In genomic region chr1:228198977-228199590, GRCh38 we compare ENCODE assay signal across 1 cellular context.
TF ChIP-seq lines count a peak whose summit lies in the region.

No MANE protein-coding gene starts in this region.

TF ChIP-seq in HEK293, 187 proteins besides CTCF, POLR2A, EP300 and RAD21 (continued from another document):
- TF ChIP-seq, protein P1, sequence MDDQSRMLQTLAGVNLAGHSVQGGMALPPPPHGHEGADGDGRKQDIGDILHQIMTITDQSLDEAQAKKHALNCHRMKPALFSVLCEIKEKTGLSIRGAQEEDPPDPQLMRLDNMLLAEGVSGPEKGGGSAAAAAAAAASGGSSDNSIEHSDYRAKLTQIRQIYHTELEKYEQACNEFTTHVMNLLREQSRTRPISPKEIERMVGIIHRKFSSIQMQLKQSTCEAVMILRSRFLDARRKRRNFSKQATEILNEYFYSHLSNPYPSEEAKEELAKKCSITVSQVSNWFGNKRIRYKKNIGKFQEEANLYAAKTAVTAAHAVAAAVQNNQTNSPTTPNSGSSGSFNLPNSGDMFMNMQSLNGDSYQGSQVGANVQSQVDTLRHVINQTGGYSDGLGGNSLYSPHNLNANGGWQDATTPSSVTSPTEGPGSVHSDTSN (CRISPR knock-in tag; IDR thresholded peaks at IDR 0.05) = no peak
- TF ChIP-seq, protein P2, sequence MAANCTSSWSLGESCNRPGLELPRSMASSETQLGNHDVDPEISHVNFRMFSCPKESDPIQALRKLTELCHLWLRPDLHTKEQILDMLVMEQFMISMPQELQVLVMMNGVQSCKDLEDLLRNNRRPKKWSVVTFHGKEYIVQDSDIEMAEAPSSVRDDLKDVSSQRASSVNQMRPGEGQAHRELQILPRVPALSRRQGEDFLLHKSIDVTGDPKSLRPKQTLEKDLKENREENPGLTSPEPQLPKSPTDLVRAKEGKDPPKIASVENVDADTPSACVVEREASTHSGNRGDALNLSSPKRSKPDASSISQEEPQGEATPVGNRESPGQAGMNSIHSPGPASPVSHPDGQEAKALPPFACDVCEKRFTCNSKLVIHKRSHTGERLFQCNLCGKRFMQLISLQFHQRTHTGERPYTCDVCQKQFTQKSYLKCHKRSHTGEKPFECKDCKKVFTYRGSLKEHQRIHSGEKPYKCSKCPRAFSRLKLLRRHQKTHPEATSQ (tag by site-specific recombination; IDR thresholded peaks at IDR 0.05) = no peak
- TF ChIP-seq ZNF677 (tag by site-specific recombination; IDR thresholded peaks at IDR 0.05) (peak; percentile 44; the same call in 1 of the 2 replicates), ZNF529 (tag by site-specific recombination; IDR thresholded peaks at IDR 0.05; ENCODE audit: insufficient replicate concordance) (peak; percentile 88), ZNF510 (tag by site-specific recombination; IDR thresholded peaks at IDR 0.05; ENCODE audit: insufficient replicate concordance) (peak; percentile 95), ZBTB8A (tag by site-specific recombination; IDR thresholded peaks at IDR 0.05) (no peak), ZNF362 (tag by site-specific recombination; IDR thresholded peaks at IDR 0.05) (peak; percentile 95), ZFP37 (tag by site-specific recombination; IDR thresholded peaks at IDR 0.05) (no peak), ELK4 (IDR thresholded peaks at IDR 0.05; ENCODE audit: borderline replicate concordance, low read depth, low read length) (no peak), KLF8 (tag by site-specific recombination; IDR thresholded peaks at IDR 0.05) (peak; percentile 59), ZNF211 (tag by site-specific recombination; IDR thresholded peaks at IDR 0.05; ENCODE audit: low read depth) (no peak; the same call in 1 of the 2 replicates), ZNF501 (tag by site-specific recombination; IDR thresholded peaks at IDR 0.05) (no peak), ZNF426 (tag by site-specific recombination; IDR thresholded peaks at IDR 0.05) (no peak), ZNF391 (tag by site-specific recombination; IDR thresholded peaks at IDR 0.05; ENCODE audit: borderline replicate concordance, low read depth) (peak; percentile 64; the same call in 1 of the 2 replicates), ZNF184 (tag by site-specific recombination; IDR thresholded peaks at IDR 0.05) (peak; percentile 81), ZNF701 (tag by site-specific recombination; IDR thresholded peaks at IDR 0.05) (no peak), INSM2 (tag by site-specific recombination; IDR thresholded peaks at IDR 0.05) (no peak), ZNF416 (tag by site-specific recombination; IDR thresholded peaks at IDR 0.05) (no peak), SCRT2 (tag by site-specific recombination; IDR thresholded peaks at IDR 0.05) (no peak), ZNF513 (tag by site-specific recombination; IDR thresholded peaks at IDR 0.05) (no peak), ZNF596 (tag by site-specific recombination; IDR thresholded peaks at IDR 0.05) (no peak), ZNF19 (tag by site-specific recombination; IDR thresholded peaks at IDR 0.05; ENCODE audit: low read depth) (no peak), ZNF837 (tag by site-specific recombination; IDR thresholded peaks at IDR 0.05) (no peak), SALL2 (tag by site-specific recombination; IDR thresholded peaks at IDR 0.05; ENCODE audit: borderline replicate concordance) (no peak), ZNF335 (tag by site-specific recombination; conservative IDR thresholded peaks at IDR 0.05) (no peak), ZNF26 (tag by site-specific recombination; IDR thresholded peaks at IDR 0.05) (no peak), REPIN1 (tag by site-specific recombination; IDR thresholded peaks at IDR 0.05; ENCODE audit: low read depth) (0 out of 2 replicates have a peak, but pooled peaks have one; percentile 32), ZNF558 (tag by site-specific recombination; IDR thresholded peaks at IDR 0.05) (peak; percentile 85), ZNF514 (tag by site-specific recombination; IDR thresholded peaks at IDR 0.05) (no peak), ZFP41 (tag by site-specific recombination; IDR thresholded peaks at IDR 0.05; ENCODE audit: borderline replicate concordance) (no peak), ZNF549 (tag by site-specific recombination; IDR thresholded peaks at IDR 0.05) (peak; percentile 70), ZNF548 (tag by site-specific recombination; IDR thresholded peaks at IDR 0.05) (no peak), ZNF658 (tag by site-specific recombination; IDR thresholded peaks at IDR 0.05) (no peak), ZEB2 (tag by site-specific recombination; IDR thresholded peaks at IDR 0.05) (no peak), ZNF639 (tag by site-specific recombination; IDR thresholded peaks at IDR 0.05) (peak; percentile 76; the same call in 1 of the 2 replicates), ZNF155 (tag by site-specific recombination; IDR thresholded peaks at IDR 0.05) (peak; percentile 77; the same call in 1 of the 2 replicates), ZFP69B (tag by site-specific recombination; IDR thresholded peaks at IDR 0.05) (no peak), OSR2 (tag by site-specific recombination; IDR thresholded peaks at IDR 0.05) (no peak), ZNF610 (tag by site-specific recombination; IDR thresholded peaks at IDR 0.05; ENCODE audit: borderline replicate concordance) (peak; percentile 88)
- TF ChIP-seq, protein P3, sequence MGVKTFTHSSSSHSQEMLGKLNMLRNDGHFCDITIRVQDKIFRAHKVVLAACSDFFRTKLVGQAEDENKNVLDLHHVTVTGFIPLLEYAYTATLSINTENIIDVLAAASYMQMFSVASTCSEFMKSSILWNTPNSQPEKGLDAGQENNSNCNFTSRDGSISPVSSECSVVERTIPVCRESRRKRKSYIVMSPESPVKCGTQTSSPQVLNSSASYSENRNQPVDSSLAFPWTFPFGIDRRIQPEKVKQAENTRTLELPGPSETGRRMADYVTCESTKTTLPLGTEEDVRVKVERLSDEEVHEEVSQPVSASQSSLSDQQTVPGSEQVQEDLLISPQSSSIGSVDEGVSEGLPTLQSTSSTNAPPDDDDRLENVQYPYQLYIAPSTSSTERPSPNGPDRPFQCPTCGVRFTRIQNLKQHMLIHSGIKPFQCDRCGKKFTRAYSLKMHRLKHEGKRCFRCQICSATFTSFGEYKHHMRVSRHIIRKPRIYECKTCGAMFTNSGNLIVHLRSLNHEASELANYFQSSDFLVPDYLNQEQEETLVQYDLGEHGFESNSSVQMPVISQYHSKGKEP (tag by site-specific recombination; IDR thresholded peaks at IDR 0.05) = 0 out of 2 replicates have a peak, but pooled peaks have one; percentile 6
- TF ChIP-seq, protein P4, sequence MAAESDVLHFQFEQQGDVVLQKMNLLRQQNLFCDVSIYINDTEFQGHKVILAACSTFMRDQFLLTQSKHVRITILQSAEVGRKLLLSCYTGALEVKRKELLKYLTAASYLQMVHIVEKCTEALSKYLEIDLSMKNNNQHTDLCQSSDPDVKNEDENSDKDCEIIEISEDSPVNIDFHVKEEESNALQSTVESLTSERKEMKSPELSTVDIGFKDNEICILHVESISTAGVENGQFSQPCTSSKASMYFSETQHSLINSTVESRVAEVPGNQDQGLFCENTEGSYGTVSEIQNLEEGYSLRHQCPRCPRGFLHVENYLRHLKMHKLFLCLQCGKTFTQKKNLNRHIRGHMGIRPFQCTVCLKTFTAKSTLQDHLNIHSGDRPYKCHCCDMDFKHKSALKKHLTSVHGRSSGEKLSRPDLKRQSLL (tag by site-specific recombination; IDR thresholded peaks at IDR 0.05) = no peak
- TF ChIP-seq, protein P5, sequence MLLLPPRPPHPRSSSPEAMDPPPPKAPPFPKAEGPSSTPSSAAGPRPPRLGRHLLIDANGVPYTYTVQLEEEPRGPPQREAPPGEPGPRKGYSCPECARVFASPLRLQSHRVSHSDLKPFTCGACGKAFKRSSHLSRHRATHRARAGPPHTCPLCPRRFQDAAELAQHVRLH (tag by site-specific recombination; IDR thresholded peaks at IDR 0.05) = peak; percentile 56; the same call in 1 of the 2 replicates
- TF ChIP-seq, protein P6, sequence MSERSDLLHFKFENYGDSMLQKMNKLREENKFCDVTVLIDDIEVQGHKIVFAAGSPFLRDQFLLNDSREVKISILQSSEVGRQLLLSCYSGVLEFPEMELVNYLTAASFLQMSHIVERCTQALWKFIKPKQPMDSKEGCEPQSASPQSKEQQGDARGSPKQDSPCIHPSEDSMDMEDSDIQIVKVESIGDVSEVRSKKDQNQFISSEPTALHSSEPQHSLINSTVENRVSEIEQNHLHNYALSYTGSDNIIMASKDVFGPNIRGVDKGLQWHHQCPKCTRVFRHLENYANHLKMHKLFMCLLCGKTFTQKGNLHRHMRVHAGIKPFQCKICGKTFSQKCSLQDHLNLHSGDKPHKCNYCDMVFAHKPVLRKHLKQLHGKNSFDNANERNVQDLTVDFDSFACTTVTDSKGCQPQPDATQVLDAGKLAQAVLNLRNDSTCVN (tag by site-specific recombination; optimal IDR thresholded peaks at IDR 0.05) = no peak
